Comparison of ENCODE assay signal across 20 cellular contexts in genomic region chr2:80002112-80002511, GRCh38.
A peak's percentile ranks its signal among the peaks of the same experiment; 100 is the strongest.
DNase-seq lines count a peak whose midpoint lies in the region; ATAC-seq, FAIRE-seq and TF ChIP-seq lines count a peak whose summit lies in the region.
"Had no signal": no experiment of that assay in that cellular context is flagged by ENCODE, and none has a peak within 500 bp of the region (broad histone marks: within the 10 kb centered on the region; RNA-seq: fewer than 3 reads in every experiment).

No MANE protein-coding gene starts in this region.

- H3K36me3 Mint-ChIP-seq in H9 (ENCODE audit: insufficient read depth in 1 of 3, low read depth in 3 of 3) = no peaks in the 10 kb centered on the region
- H3K36me3 Mint-ChIP-seq: CD14-positive monocyte; CD8-positive, alpha-beta T cell had no signal

- peaks cover 0 to 5% of the 10 kb centered on the region in 2 experiments; a peak in 1 of 4 replicates for H3K4me1 Mint-ChIP-seq in H9
- H3K4me1 Mint-ChIP-seq: CD14-positive monocyte had no signal

- H3K27ac ChIP-seq in H9 (ENCODE audit: insufficient read length, low read depth, low read length) = no peak overlapping the region
- H3K27ac ChIP-seq in SK-N-SH (ENCODE audit: low read depth in 2 of 2, low read length in 1 of 2) = peak overlapping the region in 1 of 2 experiments; percentile 31; a peak in 1 of 4 replicates
- H3K27ac ChIP-seq in hepatocyte = peak overlapping the region; percentile 6
- H3K27ac ChIP-seq in aorta (ENCODE audit: low read depth in 1 of 2, low read length in 2 of 2) = no peak overlapping the region
- no peak overlapping the region for H3K27ac ChIP-seq in prostate gland

- H3K4me1 ChIP-seq in H9 (ENCODE audit: insufficient read depth, low read length) (no peaks in the 10 kb centered on the region), SK-N-SH (ENCODE audit: control insufficient read depth in 1 of 2, insufficient read depth in 2 of 2, low read depth in 1 of 2, low read length in 1 of 2) (peaks cover 6 to 7% of the 10 kb centered on the region in 2 experiments; a peak in 3 of 4 replicates), hepatocyte (ENCODE audit: insufficient read depth) (peaks cover 17% of the 10 kb centered on the region), skeletal muscle satellite cell (ENCODE audit: control insufficient read depth, insufficient read depth, low read length) (peaks cover 12% of the 10 kb centered on the region), aorta (ENCODE audit: control insufficient read depth in 1 of 2, insufficient read depth in 2 of 2, low read length in 2 of 2) (no peaks in the 10 kb centered on the region), prostate gland (replicated peaks) (no peaks in the 10 kb centered on the region)

- POLR2A ChIA-PET in SK-N-SH (lab: Yijun Ruan, JAX) = no interaction called here

- no peak overlapping the region for H2BK12ac ChIP-seq in H9 (ENCODE audit: insufficient read length, low read depth, low read length)

- H3K9me3 ChIP-seq in H9 (ENCODE audit: control insufficient read depth, low read depth, low read length) (no peaks in the 10 kb centered on the region), SK-N-SH (no peaks in the 10 kb centered on the region), hepatocyte (ENCODE audit: low read depth) (no peaks in the 10 kb centered on the region), skeletal muscle satellite cell (replicated peaks; ENCODE audit: low read length) (no peaks in the 10 kb centered on the region), aorta (ENCODE audit: control insufficient read depth, low read length) (no peaks in the 10 kb centered on the region), prostate gland (no peaks in the 10 kb centered on the region)

- H3K4me2 ChIP-seq in H9 (ENCODE audit: insufficient read depth, insufficient read length, low read length) = no peak overlapping the region
- H3K4me2 ChIP-seq in SK-N-SH = no peak overlapping the region; the same call in 1 of the 2 replicates
- H3K4me2 ChIP-seq in hepatocyte = peak overlapping the region; percentile 28
- peak overlapping the region; percentile 2 for H3K4me2 ChIP-seq in skeletal muscle satellite cell (ENCODE audit: low read length)

- no peak overlapping the region for H2AK5ac ChIP-seq in H9 (ENCODE audit: insufficient read length, low read length)

- H3K27me3 Mint-ChIP-seq in H9 (ENCODE audit: low read depth) = peaks cover 19% of the 10 kb centered on the region

- H3K4ac ChIP-seq in H9 (ENCODE audit: low read depth, low read length) = no peak overlapping the region

- H2BK15ac ChIP-seq in H9 (ENCODE audit: low read depth, low read length) = no peak overlapping the region

- no peaks in the 10 kb centered on the region for H3K23me2 ChIP-seq in H9 (ENCODE audit: insufficient read length, low read depth, low read length, poor library complexity, severe bottlenecking)

- no peak for DNase-seq in H9
- no peak for DNase-seq in SK-N-SH
- DNase-seq in hepatocyte (ENCODE audit: low spot score) = no peak
- no peak for DNase-seq in GM12892 (ENCODE audit: insufficient read length)
- DNase-seq in aorta = no peak
- DNase-seq in prostate gland (ENCODE audit: low spot score) = no peak
- DNase-seq in stimulated activated CD4-positive, alpha-beta T cell treated with anti-CD3 and anti-CD28 coated beads, Interleukin-2, amount 100 ng/mL, for 24 hours = no peak
- DNase-seq: CD8-positive, alpha-beta T cell; COR-L47; DMS153; DMS79 treated with DMSO at 0.1 percent for 48 hours had no signal

- TF ChIP-seq POLR2A in GM12892 (IDR thresholded peaks at IDR 0.05; ENCODE audit: low read depth, low read length) (no peak), prostate gland (IDR thresholded peaks at IDR 0.05) (no peak)

- intact Hi-C loops in aorta (cut with DNase I) (no loop called here), prostate gland (cut with DNase I) (no loop called here)

- no peak overlapping the region for H4K8ac ChIP-seq in H9 (replicated peaks; ENCODE audit: insufficient read length, low read depth, low read length)

- H3K4me3 Mint-ChIP-seq in H9 = no peak overlapping the region
- H3K4me3 Mint-ChIP-seq: CD14-positive monocyte; CD8-positive, alpha-beta T cell had no signal

- no peak overlapping the region for H4K91ac ChIP-seq in H9 (ENCODE audit: insufficient read length, low read depth, low read length)

- H3T11ph ChIP-seq in H9 (ENCODE audit: low read length) = no peak overlapping the region

- H3K18ac ChIP-seq in H9 (ENCODE audit: insufficient read length, low read depth, low read length) = no peak overlapping the region

- no peak for TF ChIP-seq CTCF in H9 (conservative IDR thresholded peaks at IDR 0.05)
- no peak for TF ChIP-seq CTCF in SK-N-SH (IDR thresholded peaks at IDR 0.05)
- TF ChIP-seq CTCF in hepatocyte (IDR thresholded peaks at IDR 0.05; ENCODE audit: poor library complexity) = no peak
- no peak for TF ChIP-seq CTCF in prostate gland (IDR thresholded peaks at IDR 0.05)

- H3K56ac ChIP-seq in H9 (ENCODE audit: insufficient read length, low read depth, low read length) = no peak overlapping the region

- no peak overlapping the region for H3K4me3 ChIP-seq in SK-N-SH (ENCODE audit: low read depth in 2 of 2, low read length in 1 of 2)
- H3K4me3 ChIP-seq in hepatocyte = no peak overlapping the region
- no peak overlapping the region for H3K4me3 ChIP-seq in skeletal muscle satellite cell (ENCODE audit: low read length)
- H3K4me3 ChIP-seq in aorta (ENCODE audit: low read length in 2 of 2) = no peak overlapping the region
- no peak overlapping the region for H3K4me3 ChIP-seq in prostate gland

- no peaks in the 10 kb centered on the region for H3K79me1 ChIP-seq in H9 (ENCODE audit: insufficient read depth, low read depth, low read length, poor library complexity, severe bottlenecking)

- CTCF ChIA-PET in SK-N-SH (lab: Yijun Ruan, JAX) = interaction anchor here (0.7 kb wide), 1 partner anchor 52 kb away, joined by 3 read pairs; no protein-coding TSS in a partner anchor

- WGBS in H9 (ENCODE audit: extremely low coverage, insufficient read length, low lambda C conversion rate) = no CpG with 5 or more reads among the region's 3 CpGs
- 38% methylated on average over 3 of the region's 3 CpGs for WGBS in SK-N-SH (ENCODE audit: low lambda C conversion rate)
- WGBS in hepatocyte (ENCODE audit: low lambda C conversion rate, missing lambda C conversion rate) = 42% methylated on average over 3 of the region's 3 CpGs
- WGBS in aorta, 2 donors = 39 to 42% methylated on average over 3 of the region's 3 CpGs
- 51% methylated on average over 3 of the region's 3 CpGs for WGBS in prostate gland

- no peaks in the 10 kb centered on the region for H3K9me3 Mint-ChIP-seq in H9

- no peaks in the 10 kb centered on the region for H4K20me1 ChIP-seq in H9 (ENCODE audit: control insufficient read depth, insufficient read depth, insufficient read length)
- no peaks in the 10 kb centered on the region for H4K20me1 ChIP-seq in SK-N-SH (ENCODE audit: insufficient read depth)
- H4K20me1 ChIP-seq in hepatocyte (ENCODE audit: insufficient read depth, poor library complexity, severe bottlenecking) = no peaks in the 10 kb centered on the region

- no peak overlapping the region for H3K23ac ChIP-seq in H9 (ENCODE audit: insufficient read length, low read depth, low read length)

- no peak overlapping the region for H3K27ac Mint-ChIP-seq in H9
- H3K27ac Mint-ChIP-seq: CD14-positive monocyte; CD8-positive, alpha-beta T cell had no signal

- H2BK120ac ChIP-seq in H9 (ENCODE audit: low read depth, low read length, poor library complexity, severe bottlenecking) = no peak overlapping the region

- H2AFZ ChIP-seq in H9 (ENCODE audit: low read length) = no peak overlapping the region
- H2AFZ ChIP-seq in SK-N-SH (ENCODE audit: low read depth) = peak overlapping the region; percentile 68; the same call in 1 of the 2 replicates
- no peak overlapping the region for H2AFZ ChIP-seq in hepatocyte

- no peak overlapping the region for H4K5ac ChIP-seq in H9 (ENCODE audit: insufficient read length, low read depth, low read length)

- peaks cover 3% of the 10 kb centered on the region for H3F3A ChIP-seq in SK-N-SH (replicated peaks; ENCODE audit: insufficient read depth)

- H3K27me3 ChIP-seq in H9 (ENCODE audit: insufficient read depth, low read length) (peaks cover 6% of the 10 kb centered on the region; the same call in 1 of the 2 replicates), SK-N-SH (ENCODE audit: insufficient read depth) (no peaks in the 10 kb centered on the region), hepatocyte (no peaks in the 10 kb centered on the region), skeletal muscle satellite cell (ENCODE audit: control insufficient read depth, insufficient read depth, low read length) (no peaks in the 10 kb centered on the region), aorta (ENCODE audit: control insufficient read depth in 1 of 2, insufficient read depth in 2 of 2, low read length in 1 of 2) (no peaks in the 10 kb centered on the region), prostate gland (replicated peaks; ENCODE audit: insufficient read depth) (no peaks in the 10 kb centered on the region)

- H3K36me3 ChIP-seq in SK-N-SH (replicated peaks in 1 of 2; ENCODE audit: control insufficient read depth in 1 of 2, insufficient read depth in 2 of 2, low read length in 1 of 2) = no peaks in the 10 kb centered on the region
- no peaks in the 10 kb centered on the region for H3K36me3 ChIP-seq in hepatocyte (replicated peaks; ENCODE audit: insufficient read depth, low read depth)
- H3K36me3 ChIP-seq in skeletal muscle satellite cell (ENCODE audit: insufficient read depth, low read length) = no peaks in the 10 kb centered on the region
- H3K36me3 ChIP-seq in aorta (ENCODE audit: control insufficient read depth in 1 of 2, insufficient read depth in 2 of 2, low read length in 1 of 2) = no peaks in the 10 kb centered on the region
- no peaks in the 10 kb centered on the region for H3K36me3 ChIP-seq in prostate gland

- no peak for ATAC-seq in aorta (ENCODE audit: low FRiP score)
- ATAC-seq: CD8-positive, alpha-beta T cell; HCT116 had no signal

- H3K79me2 ChIP-seq in H9 (ENCODE audit: insufficient read depth, low read length) (no peaks in the 10 kb centered on the region), SK-N-SH (ENCODE audit: insufficient read depth) (no peaks in the 10 kb centered on the region), hepatocyte (no peaks in the 10 kb centered on the region)

- H3K9ac ChIP-seq in H9 (ENCODE audit: extremely low read depth, insufficient read length, low read length) (no peak overlapping the region), SK-N-SH (no peak overlapping the region), skeletal muscle satellite cell (ENCODE audit: low read depth, low read length) (no peak overlapping the region)

- H2BK5ac ChIP-seq in H9 (ENCODE audit: insufficient read length, low read length) = no peak overlapping the region

- TF ChIP-seq RAD21 in SK-N-SH (IDR thresholded peaks at IDR 0.05; ENCODE audit: low read length) = no peak

- H2BK20ac ChIP-seq in H9 (ENCODE audit: low read depth, low read length, poor library complexity, severe bottlenecking) = peak overlapping the region; percentile 26

- no peak overlapping the region for H3K14ac ChIP-seq in H9 (ENCODE audit: insufficient read depth, low read length)

- TF ChIP-seq EP300 in SK-N-SH (IDR thresholded peaks at IDR 0.05; ENCODE audit: borderline replicate concordance in 1 of 2, low read depth in 1 of 2, low read length in 1 of 2) = no peak

- H3K9me2 ChIP-seq in SK-N-SH = no peaks in the 10 kb centered on the region
- H3K9me2 ChIP-seq in hepatocyte (replicated peaks; ENCODE audit: insufficient read depth) = no peaks in the 10 kb centered on the region

- FAIRE-seq in GM12892 (lab: Jason Lieb, UNC) = no peak
- FAIRE-seq: A204.1, D721Med, G401.6, GM12891, GM19239, H1 had no signal

Comparison
In these comparisons a context has a peak if more than half of its experiments do, and no peak if none do; other contexts are left out.
1. H3K4me2 ChIP-seq: peak in hepatocyte (single experiment) and skeletal muscle satellite cell (single experiment); none in H9 (single experiment) and SK-N-SH (single experiment).